ENCODE assay signal across 21 cellular contexts in the genomic region with DNA sequence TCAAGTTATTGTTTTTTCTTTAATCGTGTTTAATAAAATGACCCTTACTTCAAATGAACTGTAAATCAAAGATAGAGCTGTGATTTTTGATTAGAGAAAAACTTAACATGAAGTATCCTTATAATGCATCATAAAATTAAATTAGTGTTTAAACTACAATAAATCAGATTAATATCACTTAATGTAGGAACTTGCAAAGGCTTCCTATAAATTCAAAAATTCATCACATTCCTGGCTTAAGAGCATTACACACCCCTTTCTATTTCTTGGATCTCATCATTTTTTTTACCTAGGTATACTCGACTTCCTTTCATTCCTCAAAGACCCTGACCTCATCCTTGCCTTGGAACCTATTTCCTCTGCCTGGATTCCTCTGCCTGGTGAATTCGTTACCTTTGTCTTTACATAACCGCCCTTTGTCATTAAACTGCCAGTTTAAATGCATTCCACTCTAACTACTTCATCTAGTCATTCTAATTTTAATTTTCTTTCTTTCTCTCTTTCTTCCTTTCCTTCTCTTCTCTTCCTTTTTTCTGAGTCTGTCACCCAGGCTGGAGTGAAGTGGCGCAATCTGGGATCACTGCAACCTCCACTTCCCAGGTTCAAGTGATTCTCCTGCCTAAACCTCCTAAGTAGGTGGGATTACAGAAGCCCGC.
DNase-seq lines count a peak whose midpoint lies in the region; ATAC-seq and TF ChIP-seq lines count a peak whose summit lies in the region.
"Had no signal": no experiment of that assay in that cellular context is flagged by ENCODE, and none has a peak within 500 bp of the region (broad histone marks: within the 10 kb centered on the region; RNA-seq: fewer than 3 reads in every experiment).

No MANE protein-coding gene starts in this region.

- H4K20me1 ChIP-seq in PC-3 (ENCODE audit: low read length): no peaks in the 10 kb centered on the region

- H3K4me3 ChIP-seq in H7 (ENCODE audit: insufficient read depth, low read depth, low read length) (no peak overlapping the region), PC-3 (ENCODE audit: low read length) (no peak overlapping the region)
- H3K4me3 ChIP-seq: A549, PC-9 had no signal

- no peak for TF ChIP-seq CTCF in PC-3 (conservative IDR thresholded peaks at IDR 0.05; ENCODE audit: low read depth, low read length)
- TF ChIP-seq CTCF in nephron progenitor cell (IDR thresholded peaks at IDR 0.05): no peak

- peaks cover 13% of the 10 kb centered on the region for H3K4me1 ChIP-seq in PC-3 (ENCODE audit: insufficient read depth, low read length)
- H3K4me1 ChIP-seq: A549, Caco-2 had no signal

- CTCF ChIA-PET in PC-3 (lab: Charles Lee): no interaction called here

- no peak overlapping the region for H2AFZ ChIP-seq in PC-3 (ENCODE audit: low read length)
- H2AFZ ChIP-seq: PC-9 had no signal

- H3K27me3 ChIP-seq in H7 (ENCODE audit: control insufficient read depth, insufficient read depth, low read length) (no peaks in the 10 kb centered on the region), PC-3 (ENCODE audit: low read length) (no peaks in the 10 kb centered on the region)

- peaks cover 8% of the 10 kb centered on the region for H3K9me3 Mint-ChIP-seq in nephron progenitor cell
- H3K9me3 Mint-ChIP-seq: CD4-positive, alpha-beta T cell had no signal

- H3K9me3 ChIP-seq in PC-3 (ENCODE audit: low read length): no peaks in the 10 kb centered on the region
- H3K9me3 ChIP-seq: A549, Caco-2 had no signal

- H3K27me3 Mint-ChIP-seq in nephron progenitor cell (ENCODE audit: low read depth, poor library complexity): no peaks in the 10 kb centered on the region
- H3K27me3 Mint-ChIP-seq: CD4-positive, alpha-beta T cell; IgD-negative memory B cell had no signal

- BruUV-seq in PC-3 (replicated peaks; lab: Mats Ljungman, UMichigan): no TSS peak

- DNase-seq in H7: peak; percentile 9
- peak; percentile 23 for DNase-seq in PC-3
- DNase-seq in iPS DF 4.7 (ENCODE audit: extremely low read depth, low spot score): peak; percentile 69
- no peak for DNase-seq in nephron progenitor cell
- DNase-seq in T-helper 2 cell: no peak
- no peak for DNase-seq in GDM1 (lab: John Stamatoyannopoulos, UW)
- DNase-seq in GM19240 (ENCODE audit: insufficient read length, low spot score): no peak
- DNase-seq: Caco-2; CD4-positive, alpha-beta T cell; DMS153; GOT3; HFFc6; Karpas-422; NCI-H1048; NCI-H1436; NCI-H1930; NCI-H345; NCI-H524 treated with DMSO at 0.1 percent for 48 hours; PC-9 had no signal

- H3F3A ChIP-seq in PC-3 (ENCODE audit: low read length, unreplicated experiment): no peaks in the 10 kb centered on the region

- H3K36me3 ChIP-seq in H7 (replicated peaks; ENCODE audit: control insufficient read depth, insufficient read depth, low read length): no peaks in the 10 kb centered on the region
- no peaks in the 10 kb centered on the region for H3K36me3 ChIP-seq in PC-3 (ENCODE audit: low read depth, low read length)

- H3K9me2 ChIP-seq in PC-3 (replicated peaks; ENCODE audit: low read length): no peaks in the 10 kb centered on the region

- H3K4me3 Mint-ChIP-seq in nephron progenitor cell: no peak overlapping the region
- H3K4me3 Mint-ChIP-seq: CD4-positive, alpha-beta T cell; HFFc6; IgD-negative memory B cell had no signal

- H3K4me2 ChIP-seq in PC-3 (ENCODE audit: low read length): no peak overlapping the region
- H3K4me2 ChIP-seq: A549, PC-9 had no signal

- intact Hi-C loops in PC-3 (cut with micrococcal nuclease): no loop called here

- no peaks in the 10 kb centered on the region for H3K79me2 ChIP-seq in PC-3 (ENCODE audit: low read length)

- POLR2A ChIA-PET in PC-3 (lab: Charles Lee; ENCODE audit: unreplicated experiment): interaction anchor here (0.6 kb wide), 1 partner anchor 43 kb away, joined by 5 read pairs; no protein-coding TSS in a partner anchor

- no peak overlapping the region for H3K9ac ChIP-seq in PC-3 (ENCODE audit: low read length)

- peaks cover 6% of the 10 kb centered on the region for H3K4me1 Mint-ChIP-seq in nephron progenitor cell
- H3K4me1 Mint-ChIP-seq: IgD-negative memory B cell had no signal

- H3K27ac Mint-ChIP-seq in nephron progenitor cell: peak overlapping the region; percentile 19
- H3K27ac Mint-ChIP-seq: CD4-positive, alpha-beta T cell; HFFc6; IgD-negative memory B cell had no signal

- H3K36me3 Mint-ChIP-seq in nephron progenitor cell (ENCODE audit: low read depth): no peaks in the 10 kb centered on the region
- H3K36me3 Mint-ChIP-seq: IgD-negative memory B cell had no signal

- no peak overlapping the region for H3K27ac ChIP-seq in PC-3 (ENCODE audit: low read length)
- H3K27ac ChIP-seq: A549, PC-9 had no signal

- ATAC-seq in PC-3: no peak; the same call in 1 of the 2 replicates
- ATAC-seq: A549 had no signal

Comparison
In these comparisons a context has a peak if more than half of its experiments do, and no peak if none do; other contexts are left out.
1. DNase-seq: peak in H7 (single experiment), PC-3 (single experiment) and iPS DF 4.7 (single experiment); none in nephron progenitor cell (single experiment), T-helper 2 cell (0 of 5), GDM1 (single experiment) and GM19240 (single experiment).